8 cellular contexts compared by ENCODE assay signal in genomic region chr10:119341236-119342016, GRCh38.
A peak's percentile ranks its signal among the peaks of the same experiment; 100 is the strongest.
DNase-seq lines count a peak whose midpoint lies in the region; ATAC-seq and TF ChIP-seq lines count a peak whose summit lies in the region.

No MANE protein-coding gene starts in this region.

- intact Hi-C loops in body of pancreas (cut with DNase I), result no loop called here

- WGBS in body of pancreas, 2 donors, result 90 to 91% methylated on average over 9 to 11 of the region's 11 CpGs

- ATAC-seq in HG03432 (IDR thresholded peaks at IDR 0.05; ENCODE audit: unreplicated experiment) (peak; percentile 51), body of pancreas (no peak), GM21717 (IDR thresholded peaks at IDR 0.05; ENCODE audit: unreplicated experiment) (no peak)

- H3K4me3 ChIP-seq in fibroblast of villous mesenchyme (ENCODE audit: low read depth, low read length), result no peak overlapping the region
- no peak overlapping the region for H3K4me3 ChIP-seq in body of pancreas

- DNase-seq in activated CD8-positive, alpha-beta memory T cell treated with anti-CD3 and anti-CD28 coated beads, Interleukin-2, amount 50 U/mL, for 48 hours, result peak; percentile 70
- peak; percentile 86 for DNase-seq in fibroblast of villous mesenchyme (ENCODE audit: low read depth)
- DNase-seq in stimulated activated CD4-positive, alpha-beta T cell treated with anti-CD3 and anti-CD28 coated beads, Interleukin-12 subunit alpha, Interleukin-12 subunit beta, amount 100 ng/mL, for 4 hours, result peak; percentile 25
- DNase-seq in iPS-NIHi11 (ENCODE audit: low spot score), result no peak
- no peak for DNase-seq in body of pancreas
- DNase-seq in NCI-H146 (lab: John Stamatoyannopoulos, UW), result no peak

- no peaks in the 10 kb centered on the region for H3K9me3 ChIP-seq in body of pancreas

- no peak overlapping the region for H3K27ac ChIP-seq in body of pancreas

- no peak for TF ChIP-seq POLR2A in body of pancreas (IDR thresholded peaks at IDR 0.05)

- TF ChIP-seq CTCF in fibroblast of villous mesenchyme (IDR thresholded peaks at IDR 0.05; ENCODE audit: insufficient read depth, low read depth, low read length) (no peak), body of pancreas (IDR thresholded peaks at IDR 0.05) (no peak)

- H3K27me3 ChIP-seq in body of pancreas, result no peaks in the 10 kb centered on the region

- peaks cover 8% of the 10 kb centered on the region for H3K4me1 ChIP-seq in body of pancreas

- no peaks in the 10 kb centered on the region for H3K36me3 ChIP-seq in body of pancreas (replicated peaks in 1 of 2; ENCODE audit: insufficient read depth in 1 of 2, low read depth in 2 of 2)

Comparison
In these comparisons a context has a peak if more than half of its experiments do, and no peak if none do; other contexts are left out.
1. DNase-seq: peak in activated CD8-positive, alpha-beta memory T cell treated with anti-CD3 and anti-CD28 coated beads, Interleukin-2, amount 50 U/mL, for 48 hours (single experiment), fibroblast of villous mesenchyme (single experiment) and stimulated activated CD4-positive, alpha-beta T cell treated with anti-CD3 and anti-CD28 coated beads, Interleukin-12 subunit alpha, Interleukin-12 subunit beta, amount 100 ng/mL, for 4 hours (single experiment); none in iPS-NIHi11 (single experiment), body of pancreas (0 of 4) and NCI-H146 (single experiment).